8 cellular contexts compared by ENCODE assay signal in the genomic region with DNA sequence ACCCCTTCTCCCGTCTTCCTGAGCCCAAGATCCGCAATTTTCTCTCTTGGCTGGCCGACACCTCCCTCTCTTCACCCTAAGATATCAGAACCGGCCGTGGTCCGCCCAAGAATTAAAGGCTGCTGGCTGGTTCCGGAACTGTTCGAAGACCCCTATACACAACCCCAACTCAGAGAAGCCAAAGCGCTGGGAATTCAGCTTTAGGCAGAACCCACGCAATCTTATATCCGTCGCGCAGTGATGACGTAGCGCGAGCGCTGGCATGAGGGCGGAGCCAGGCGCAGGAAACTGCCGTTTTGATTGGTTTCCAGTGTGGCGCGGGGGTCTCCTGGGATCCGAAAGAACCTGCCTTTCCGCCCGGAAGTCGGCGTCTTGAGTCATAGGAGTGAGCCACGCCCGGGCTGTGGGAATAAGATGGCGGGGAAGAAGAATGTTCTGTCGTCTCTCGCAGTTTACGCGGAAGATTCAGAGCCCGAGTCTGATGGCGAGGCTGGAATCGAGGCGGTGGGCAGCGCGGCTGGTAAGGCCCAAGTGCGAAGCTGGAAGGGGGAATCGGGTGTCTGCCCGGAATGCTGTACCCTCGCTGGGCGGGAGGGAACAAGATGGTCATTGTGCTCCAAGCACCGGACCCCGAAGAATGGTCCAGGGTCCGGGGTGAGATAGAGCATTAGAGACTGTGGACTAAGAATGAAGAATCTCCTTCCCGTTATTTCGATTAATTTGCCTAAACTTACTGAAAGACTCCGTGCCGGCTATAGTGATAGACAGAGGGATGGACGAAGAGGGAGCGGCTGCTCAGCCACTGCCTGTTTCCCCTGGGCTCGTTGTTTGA. TPM values are rescaled to one million over a fixed set of nuclear protein-coding genes. Genes with fewer than 3 reads are reported as not detected.
DNase-seq lines count a peak whose midpoint lies in the region; ATAC-seq lines count a peak whose summit lies in the region.

TSS of gene RECQL5 (minus strand) at position 196 of the 832 bp plus-strand sequence. CDS start 597 bp downstream, outside the sequence.
TSS of gene SAP30BP (plus strand) at position 380 of the 832 bp plus-strand sequence. CDS start at position 415, 35 bp downstream.

- H3K36me3 ChIP-seq in H7 (replicated peaks; ENCODE audit: control insufficient read depth, insufficient read depth, low read length) (peaks cover 21% of the 10 kb centered on the region), MG63 (peaks cover 56% of the 10 kb centered on the region)

- H3K27me3 ChIP-seq in H7 (ENCODE audit: control insufficient read depth, insufficient read depth, low read length) (no peaks in the 10 kb centered on the region), MG63 (no peaks in the 10 kb centered on the region)

- H3K4me1 Mint-ChIP-seq in naive thymus-derived CD8-positive, alpha-beta T cell = peaks cover 16 to 34% (median 23%) of the 10 kb centered on the region in 4 donors

- no peaks in the 10 kb centered on the region for H3K27me3 Mint-ChIP-seq in naive thymus-derived CD8-positive, alpha-beta T cell

- H3K4me3 Mint-ChIP-seq in naive thymus-derived CD8-positive, alpha-beta T cell = peak within 1 kb of the TSS in 7 of 10 donors; percentile 12 to 76 (median 60)

- DNase-seq in EL = peak; percentile 98
- DNase-seq in H7 = peak; percentile 95
- peak; percentile 98 for DNase-seq in MG63
- peak; percentile 98 to 100 for DNase-seq in SHP77 (lab: John Stamatoyannopoulos, UW)
- peak; percentile 97 for DNase-seq in activated T-helper 9 cell treated with anti-CD3 and anti-CD28 coated beads, Interleukin-2, amount 50 U/mL, for 16 hours (ENCODE audit: low read depth)
- DNase-seq in fibroblast of peridontal ligament (ENCODE audit: extremely low read depth) = peak; percentile 98
- DNase-seq in naive thymus-derived CD8-positive, alpha-beta T cell = peak; percentile 95 to 99 (median 96)
- DNase-seq in stimulated activated naive CD4-positive, alpha-beta T cell (lab: John Stamatoyannopoulos, UW) = peak; percentile 91 to 98 (median 96)

- ATAC-seq in naive thymus-derived CD8-positive, alpha-beta T cell = peak; percentile 100

- H3K36me3 Mint-ChIP-seq in naive thymus-derived CD8-positive, alpha-beta T cell = peaks cover 0 to 53% (median 13%) of the 10 kb centered on the region in 3 donors

- H3K27ac Mint-ChIP-seq in naive thymus-derived CD8-positive, alpha-beta T cell = peak within 1 kb of the TSS in 7 of 10 donors; percentile 18 to 84 (median 60)

- H3K9me3 Mint-ChIP-seq in naive thymus-derived CD8-positive, alpha-beta T cell = no peaks in the 10 kb centered on the region

- POLR2A ChIA-PET in naive thymus-derived CD8-positive, alpha-beta T cell (lab: Charles Lee) = interaction anchor here (0.6 to 2.4 kb wide), 22 partner anchors 9 to 1060 kb away, joined by 3 to 13 read pairs (median 4); partner anchors contain the start of genes FDXR, ITGB4, METTL23 and MIF4GD

- no peaks in the 10 kb centered on the region for H3K9me3 ChIP-seq in MG63

- H3K4me3 ChIP-seq in H7 (ENCODE audit: insufficient read depth, low read depth, low read length) = peak within 1 kb of the TSS; percentile 59
- H3K4me3 ChIP-seq in MG63 = peak within 1 kb of the TSS; percentile 98

RNA-seq across cellular contexts. Expression of gene RECQL5, which starts in this region (rescaled TPM):
- 36.3 and 40.0 TPM in 2 replicates for total RNA-seq in H7 (2014; rRNA removed; shearing (Covaris generic))
- 16.8 and 23.0 TPM in 2 replicates for total RNA-seq in MG63 (2014; rRNA removed; shearing (Covaris generic); ENCODE audit: low replicate concordance)
- 10 to 100 TPM; 76.0 to 79.0 TPM for total RNA-seq in naive thymus-derived CD8-positive, alpha-beta T cell
- 10 to 100 TPM; 12.3 to 23.4 (median 19.3) TPM for polyA plus RNA-seq in naive thymus-derived CD8-positive, alpha-beta T cell

RNA-seq across cellular contexts. Expression of gene SAP30BP, which starts in this region (rescaled TPM):
- 52.9 and 61.3 TPM in 2 replicates for total RNA-seq in H7 (2014; rRNA removed; shearing (Covaris generic))
- 105 and 108 TPM in 2 replicates for total RNA-seq in MG63 (2014; rRNA removed; shearing (Covaris generic); ENCODE audit: low replicate concordance)
- total RNA-seq in naive thymus-derived CD8-positive, alpha-beta T cell = 100 to 1,000 TPM in 1 of 2 experiments, 10 to 100 TPM in 1; 99.2 to 121 TPM
- 10 to 100 TPM; 57.8 to 72.0 (median 69.6) TPM for polyA plus RNA-seq in naive thymus-derived CD8-positive, alpha-beta T cell

Comparison
In these comparisons a context has a peak if more than half of its experiments do, and no peak if none do; other contexts are left out.
1. Peak in every context shown above with its lines: DNase-seq, ATAC-seq and H3K4me3 ChIP-seq.